25 cellular contexts compared by ENCODE assay signal in the genomic region with DNA sequence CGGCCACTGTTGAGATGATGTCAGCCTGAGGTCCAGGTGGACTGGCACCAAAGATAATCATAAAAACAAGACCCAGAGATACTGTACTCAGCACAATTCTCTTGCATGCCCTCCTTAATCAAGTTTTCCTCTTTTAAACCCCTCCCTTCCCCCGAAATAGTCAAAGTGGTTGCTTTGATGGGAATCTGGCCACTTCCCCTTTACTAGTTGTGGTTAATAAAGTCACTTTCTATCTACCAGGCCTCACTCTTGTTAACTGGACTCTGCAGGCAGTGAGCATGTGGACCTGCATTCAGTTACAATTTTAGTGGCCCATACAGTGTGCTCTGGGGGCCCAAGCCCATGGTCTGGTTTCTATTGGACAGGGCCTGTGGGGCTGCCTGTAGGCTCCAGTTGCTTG. TPM values are rescaled to one million over a fixed set of nuclear protein-coding genes. Genes with fewer than 3 reads are reported as not detected.
"Had no signal": no experiment of that assay in that cellular context is flagged by ENCODE, and none has a peak within 500 bp of the region (broad histone marks: within the 10 kb centered on the region; RNA-seq: fewer than 3 reads in every experiment).

No MANE protein-coding gene starts in this region.

- H3K4me1 ChIP-seq: adrenal gland, esophagus squamous epithelium, heart right ventricle, left lung had no signal

- H3K27ac ChIP-seq: adrenal gland, esophagus squamous epithelium, heart right ventricle, left lung had no signal

- ATAC-seq: activated naive CD4-positive, alpha-beta T cell treated with anti-CD3 and anti-CD28 coated beads, Interleukin-2, amount 50 U/mL, for 72 hours; activated T-cell treated with anti-CD3 and anti-CD28 coated beads, Interleukin-2, amount 50 U/mL, for 72 hours; heart right ventricle; left lung had no signal

- DNase-seq: activated CD4-positive, alpha-beta T cell treated with anti-CD3 and anti-CD28 coated beads for 1 hour; activated gamma-delta T cell treated with Interleukin-2 at 50 U/mL for 16 hours; activated T-cell treated with anti-CD3 and anti-CD28 coated beads, Interleukin-2, amount 50 U/mL, for 72 hours; adrenal gland; cerebellar nuclear complex; dermis blood vessel endothelial cell; effector memory CD4-positive, alpha-beta T cell; esophagus squamous epithelium; heart right ventricle; left lung; mammary epithelial cell; midbrain; nucleus accumbens; stimulated activated CD4-positive, alpha-beta T cell treated with anti-CD3 and anti-CD28 coated beads, Interleukin-12 subunit alpha, Interleukin-12 subunit beta, amount 100 ng/mL, for 4 hours; stimulated activated CD4-positive, alpha-beta T cell treated with anti-CD3 and anti-CD28 coated beads, Interleukin-1b, Interleukin-23, amount 100 ng/mL, for 48 hours; stimulated activated CD8-positive, alpha-beta memory T cell treated with anti-CD3 and anti-CD28 coated beads, Interleukin-4, amount 100 ng/mL, for 48 hours; stimulated activated naive CD4-positive, alpha-beta T cell; thyroid gland had no signal

- H3K36me3 ChIP-seq: adrenal gland, esophagus squamous epithelium, heart right ventricle, left lung, thyroid gland had no signal

- H3K9me3 Mint-ChIP-seq: activated naive CD4-positive, alpha-beta T cell treated with anti-CD3 and anti-CD28 coated beads, Interleukin-2, amount 50 U/mL, for 72 hours; activated T-cell treated with anti-CD3 and anti-CD28 coated beads, Interleukin-2, amount 50 U/mL, for 72 hours; nephron had no signal

- H3K27me3 ChIP-seq: adrenal gland, heart right ventricle, left lung, thyroid gland had no signal

- H3K36me3 Mint-ChIP-seq: activated naive CD4-positive, alpha-beta T cell treated with anti-CD3 and anti-CD28 coated beads, Interleukin-2, amount 50 U/mL, for 72 hours had no signal

- H3K4me3 Mint-ChIP-seq: activated T-cell treated with anti-CD3 and anti-CD28 coated beads, Interleukin-2, amount 50 U/mL, for 72 hours; nephron had no signal

- H3K4me3 ChIP-seq: adrenal gland, esophagus squamous epithelium, heart right ventricle, left lung, thyroid gland had no signal

- H3K27ac Mint-ChIP-seq: activated naive CD4-positive, alpha-beta T cell treated with anti-CD3 and anti-CD28 coated beads, Interleukin-2, amount 50 U/mL, for 72 hours; activated T-cell treated with anti-CD3 and anti-CD28 coated beads, Interleukin-2, amount 50 U/mL, for 72 hours; progenitor cell of endocrine pancreas had no signal

- H3K9me3 ChIP-seq: adrenal gland, esophagus squamous epithelium, heart right ventricle, left lung, thyroid gland had no signal

RNA-seq across cellular contexts. Expression of a gene that starts 17.5 kb away (rescaled TPM):
- total RNA-seq: activated CD8-positive, alpha-beta memory T cell treated with anti-CD3 and anti-CD28 coated beads for 36 hours; activated naive CD4-positive, alpha-beta T cell treated with anti-CD3 and anti-CD28 coated beads, Interleukin-2, amount 50 U/mL, for 72 hours; activated T-cell treated with anti-CD3 and anti-CD28 coated beads, Interleukin-2, amount 50 U/mL, for 72 hours; astrocyte; bronchial epithelial cell; dermis blood vessel endothelial cell; kidney epithelial cell; left lung; mammary epithelial cell; progenitor cell of endocrine pancreas; thyroid gland had no signal
- polyA plus RNA-seq: mammary epithelial cell had no signal

RNA-seq across cellular contexts. Expression of a gene that starts 21.2 kb away (rescaled TPM):
- total RNA-seq: activated CD8-positive, alpha-beta memory T cell treated with anti-CD3 and anti-CD28 coated beads for 36 hours; activated naive CD4-positive, alpha-beta T cell treated with anti-CD3 and anti-CD28 coated beads, Interleukin-2, amount 50 U/mL, for 72 hours; activated T-cell treated with anti-CD3 and anti-CD28 coated beads, Interleukin-2, amount 50 U/mL, for 72 hours; bronchial epithelial cell; dermis blood vessel endothelial cell; esophagus squamous epithelium; kidney epithelial cell; thyroid gland had no signal
- polyA plus RNA-seq: heart right ventricle, mammary epithelial cell had no signal
